Comparison of ENCODE assay signal across 1 cellular context in genomic region chr11:122786896-122787295, GRCh38.
TF ChIP-seq lines count a peak whose summit lies in the region.

No MANE protein-coding gene starts in this region.

TF ChIP-seq in WTC11, 78 proteins besides CTCF, POLR2A, EP300 and RAD21 (continued from another document):
- no peak for TF ChIP-seq ZSCAN18 (CRISPR knock-in tag; IDR thresholded peaks at IDR 0.05)
- no peak for TF ChIP-seq SP1 (CRISPR knock-in tag; conservative IDR thresholded peaks at IDR 0.05)
- no peak for TF ChIP-seq CBFB (CRISPR knock-in tag; IDR thresholded peaks at IDR 0.05; ENCODE audit: low read depth)
- no peak for TF ChIP-seq IRF1 (CRISPR knock-in tag; IDR thresholded peaks at IDR 0.05)
- TF ChIP-seq HMGXB4 (CRISPR knock-in tag; IDR thresholded peaks at IDR 0.05): no peak
- TF ChIP-seq EMX1 (CRISPR knock-in tag; IDR thresholded peaks at IDR 0.05): no peak
